Comparison of ENCODE assay signal across 1 cellular context in the genomic region with DNA sequence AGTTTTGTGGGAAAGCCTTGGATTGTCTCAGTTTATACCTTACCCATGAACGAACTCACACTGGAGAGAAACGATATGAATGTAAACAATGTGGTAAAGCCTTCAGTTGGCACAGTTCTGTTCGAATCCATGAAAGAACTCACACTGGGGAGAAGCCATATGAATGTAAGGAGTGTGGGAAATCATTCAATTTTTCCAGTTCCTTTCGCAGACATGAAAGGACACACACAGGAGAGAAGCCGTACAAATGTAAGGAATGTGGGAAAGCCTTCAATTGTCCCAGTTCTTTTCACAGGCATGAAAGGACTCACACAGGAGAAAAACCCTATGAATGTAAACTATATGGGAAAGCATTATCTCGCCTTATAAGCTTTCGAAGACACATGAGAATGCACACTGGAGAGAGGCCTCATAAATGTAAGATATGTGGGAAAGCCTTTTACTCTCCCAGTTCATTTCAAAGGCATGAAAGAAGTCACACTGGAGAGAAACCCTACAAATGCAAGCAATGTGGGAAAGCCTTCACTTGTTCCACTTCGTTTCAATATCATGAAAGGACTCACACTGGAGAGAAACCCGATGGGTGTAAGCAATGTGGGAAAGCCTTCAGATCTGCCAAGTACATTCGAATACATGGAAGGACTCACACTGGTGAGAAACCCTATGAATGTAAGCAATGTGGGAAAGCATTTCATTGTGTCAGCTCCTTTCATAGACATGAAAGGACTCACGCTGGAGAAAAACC.
TF ChIP-seq lines count a peak whose summit lies in the region.

No MANE protein-coding gene starts in this region.

TF ChIP-seq in GM12878, 131 proteins besides CTCF, POLR2A, EP300 and RAD21:
- TF ChIP-seq KLF5 (IDR thresholded peaks at IDR 0.05; ENCODE audit: partially characterized antibody) (peak; percentile 85), CBX5 (IDR thresholded peaks at IDR 0.05; ENCODE audit: low read depth) (peak; percentile 89; the same call in 1 of the 2 replicates), ZNF217 (IDR thresholded peaks at IDR 0.05) (0 out of 2 replicates have a peak, but pooled peaks have one; percentile 20), RAD51 (IDR thresholded peaks at IDR 0.05) (no peak)
